In genomic region chr21:38771536-38771935, GRCh38 we compare ENCODE assay signal across 15 cellular contexts. TPM values are rescaled to one million over a fixed set of nuclear protein-coding genes. Genes with fewer than 3 reads are reported as not detected.
DNase-seq lines count a peak whose midpoint lies in the region; ATAC-seq, FAIRE-seq and TF ChIP-seq lines count a peak whose summit lies in the region.
"Had no signal": no experiment of that assay in that cellular context is flagged by ENCODE, and none has a peak within 500 bp of the region (broad histone marks: within the 10 kb centered on the region; RNA-seq: fewer than 3 reads in every experiment).

No MANE protein-coding gene starts in this region.

- TF ChIP-seq EP300 in A549 (IDR thresholded peaks at IDR 0.05) (no peak), K562 (IDR thresholded peaks at IDR 0.05; ENCODE audit: low read length) (no peak)

- H3K27ac Mint-ChIP-seq in HFFc6, result peak overlapping the region; percentile 71

- POLR2A ChIA-PET in A549 (lab: Yijun Ruan, JAX) (no interaction called here), K562 (lab: Yijun Ruan, JAX) (no interaction called here)

- H3K9ac ChIP-seq in K562 (ENCODE audit: insufficient read depth in 1 of 2, low read depth in 2 of 2, low read length in 2 of 2), result no peak overlapping the region
- H3K9ac ChIP-seq in mucosa of rectum (ENCODE audit: low read depth in 1 of 2, low read length in 2 of 2), result no peak overlapping the region

- H3K27me3 Mint-ChIP-seq in HFFc6 (ENCODE audit: insufficient read depth), result no peaks in the 10 kb centered on the region; the same call in 1 of the 2 replicates

- H3K79me2 ChIP-seq in K562 (ENCODE audit: control insufficient read depth, insufficient read depth, low read length), result no peaks in the 10 kb centered on the region

- H3K9me3 Mint-ChIP-seq in HFFc6, result no peaks in the 10 kb centered on the region

- H3K9me3 ChIP-seq in A549 (no peaks in the 10 kb centered on the region), K562 (replicated peaks; ENCODE audit: control insufficient read depth, insufficient read depth, low read depth, low read length) (0 out of 2 replicates have a peak, but pooled peaks cover 2% of the 10 kb centered on the region), mucosa of rectum (ENCODE audit: control insufficient read depth in 2 of 2, low read length in 2 of 2) (no peaks in the 10 kb centered on the region)

- H3K36me3 ChIP-seq in K562 (ENCODE audit: control insufficient read depth, insufficient read depth, low read length) (no peaks in the 10 kb centered on the region), mucosa of rectum (ENCODE audit: control insufficient read depth in 2 of 2, insufficient read depth in 2 of 2, low read length in 2 of 2) (no peaks in the 10 kb centered on the region)

- no peaks in the 10 kb centered on the region for H4K20me1 ChIP-seq in K562 (replicated peaks; ENCODE audit: control insufficient read depth, insufficient read depth, low read length)

- TF ChIP-seq POLR2A in A549 (IDR thresholded peaks at IDR 0.05; ENCODE audit: low read length) (no peak), K562 (conservative IDR thresholded peaks at IDR 0.05) (no peak)

- no peaks in the 10 kb centered on the region for H3K36me3 Mint-ChIP-seq in HFFc6 (ENCODE audit: low read depth)
- H3K36me3 Mint-ChIP-seq: CD14-positive monocyte had no signal

- DNase-seq in A549 (ENCODE audit: low read depth in 1 of 2, low spot score in 1 of 2) (peak in 1 of 2 experiments; percentile 39), HFFc6 (peak; percentile 35), K562 (ENCODE audit: extremely low read depth in 1 of 4, low spot score in 3 of 4) (no peak), ecto neural progenitor cell (ENCODE audit: low spot score) (no peak)
- DNase-seq: H7, Kasumi-1, NCI-H187 treated with DMSO at 0.1 percent for 48 hours, NCI-H446 treated with DMSO at 0.1 percent for 48 hours, NCI-H748 treated with DMSO at 0.1 percent for 48 hours, PC-3 had no signal

- CTCF ChIA-PET in A549 (lab: Yijun Ruan, JAX) (interaction anchor here (1.6 kb wide), 1 partner anchor 12 kb away, joined by 4 read pairs; no protein-coding TSS in a partner anchor), K562 (lab: Yijun Ruan, JAX; ENCODE audit: low intra/inter-chr PET ratio) (no interaction called here)

- TF ChIP-seq RAD21 in A549 (conservative IDR thresholded peaks at IDR 0.05 in 1 of 2, IDR thresholded peaks at IDR 0.05 in 1 of 2), result no peak
- no peak for TF ChIP-seq RAD21 in K562 (CRISPR knock-in tag; conservative IDR thresholded peaks at IDR 0.05 in 1 of 2, IDR thresholded peaks at IDR 0.05 in 1 of 2)

- H3K4me3 Mint-ChIP-seq in HFFc6, result no peak overlapping the region
- H3K4me3 Mint-ChIP-seq: CD14-positive monocyte had no signal

- H3K4me1 Mint-ChIP-seq in HFFc6 (ENCODE audit: low read depth), result peaks cover 79% of the 10 kb centered on the region

- intact Hi-C loops in K562 (cut with micrococcal nuclease), result no loop called here

- BruUV-seq in K562 (replicated peaks; lab: Mats Ljungman, UMichigan), result no TSS peak

- H3K9me1 ChIP-seq in K562 (ENCODE audit: control insufficient read depth, insufficient read depth, low read length), result no peaks in the 10 kb centered on the region

- FAIRE-seq in A549 (lab: Jason Lieb, UNC) (no peak), K562 (lab: Jason Lieb, UNC) (peak; percentile 19)
- FAIRE-seq: A204.1 had no signal

- in situ Hi-C loops in K562 (cut with MboI), result no loop called here

- H3K27me3 ChIP-seq in K562 (ENCODE audit: control insufficient read depth in 2 of 2, insufficient read depth in 2 of 2, low read length in 2 of 2) (peaks cover 45 to 51% of the 10 kb centered on the region in 2 experiments), mucosa of rectum (ENCODE audit: control insufficient read depth in 2 of 2, insufficient read depth in 2 of 2, low read length in 2 of 2) (no peaks in the 10 kb centered on the region)

- H3K4me1 ChIP-seq in A549, result peaks cover 46% of the 10 kb centered on the region
- H3K4me1 ChIP-seq in K562 (replicated peaks in 1 of 2; ENCODE audit: control insufficient read depth in 2 of 2, insufficient read depth in 2 of 2, low read length in 2 of 2), result no peaks in the 10 kb centered on the region
- peaks cover 3 to 15% of the 10 kb centered on the region in 2 donors for H3K4me1 ChIP-seq in mucosa of rectum (ENCODE audit: control insufficient read depth in 2 of 2, insufficient read depth in 2 of 2, low read length in 2 of 2)

- TF ChIP-seq CTCF in A549 (IDR thresholded peaks at IDR 0.05) (no peak), HFFc6 (IDR thresholded peaks at IDR 0.05) (no peak), K562 (IDR thresholded peaks at IDR 0.05 in 2 of 3, conservative IDR thresholded peaks at IDR 0.05 in 1 of 3; ENCODE audit: insufficient read depth in 2 of 3, low read depth in 1 of 3, low read length in 3 of 3) (no peak)

- no peak overlapping the region for H3K4me2 ChIP-seq in A549
- no peak overlapping the region for H3K4me2 ChIP-seq in K562 (ENCODE audit: insufficient read depth, low read length)

- ATAC-seq in A549 (no peak; a peak in 1 of 6 replicates), K562 (no peak), GM21723 (IDR thresholded peaks at IDR 0.05; ENCODE audit: unreplicated experiment) (no peak), GM18907 (IDR thresholded peaks at IDR 0.05; ENCODE audit: unreplicated experiment) (no peak)
- ATAC-seq: PC-3 had no signal

- H3K4me3 ChIP-seq in A549 (no peak overlapping the region), K562 (no peak overlapping the region), mucosa of rectum (ENCODE audit: low read length in 2 of 2) (no peak overlapping the region)

- H3K27ac ChIP-seq in A549 (peak overlapping the region; percentile 36 to 80; a peak in 5 of 6 replicates), K562 (ENCODE audit: extremely low read depth, low read depth, low read length) (no peak overlapping the region), mucosa of rectum (ENCODE audit: low read depth in 2 of 2, low read length in 2 of 2) (peak overlapping the region; percentile 52 to 60)

- no peak overlapping the region for H2AFZ ChIP-seq in K562 (ENCODE audit: low read depth, low read length)

TF ChIP-seq in A549, 52 proteins besides CTCF, POLR2A, EP300 and RAD21 (continues in another document):
- TF ChIP-seq NR3C1 (IDR thresholded peaks at IDR 0.05) (no peak), RNF2 (IDR thresholded peaks at IDR 0.05; ENCODE audit: borderline replicate concordance, low read depth) (no peak), JUN (IDR thresholded peaks at IDR 0.05) (no peak), SREBF2 (IDR thresholded peaks at IDR 0.05) (no peak), RFX5 (IDR thresholded peaks at IDR 0.05) (no peak), HOXB13 (CRISPR knock-in tag; IDR thresholded peaks at IDR 0.05; ENCODE audit: low read depth) (no peak)

TF ChIP-seq in K562, 482 proteins besides CTCF, POLR2A, EP300 and RAD21 (continues in another document):
- TF ChIP-seq BACH1 (tag; IDR thresholded peaks at IDR 0.05) (no peak), TFAM (CRISPR knock-in tag; conservative IDR thresholded peaks at IDR 0.05) (no peak), UBTF (IDR thresholded peaks at IDR 0.05; ENCODE audit: borderline replicate concordance in 1 of 2, low read depth in 2 of 2, low read length in 2 of 2) (no peak), HMG20A (CRISPR knock-in tag; conservative IDR thresholded peaks at IDR 0.05) (no peak), ZNF274 (IDR thresholded peaks at IDR 0.05; ENCODE audit: borderline replicate concordance, low read depth, low read length) (no peak)

RNA-seq across cellular contexts. Expression of gene ETS2, which starts 34.2 kb away (rescaled TPM):
- polyA plus RNA-seq in A549 (2011; rRNA removed), result 41.6 and 42.6 TPM in 2 replicates
- polyA plus RNA-seq in A549 (2012; cell fraction: cytosol; rRNA removed), result 35.1 and 45.9 TPM in 2 replicates
- polyA plus RNA-seq in A549 (2012; cell fraction: nucleus; rRNA removed), result 87.4 and 104 TPM in 2 replicates
- 45.5 to 48.0 TPM (median 46.1 TPM) in 3 replicates for polyA plus RNA-seq in A549 (2017; fragmentation: RNase III; extraction: RNeasy Plus Mini Kit Qiagen cat#74134 plus additional on column Dnase treatment)
- polyA minus RNA-seq in A549 (2011; rRNA and poly(A)+ RNA removed), result 38.4 and 46.6 TPM in 2 replicates
- total RNA-seq in HFFc6 (2021; fragmentation: NEBNext Ultra II Directional; extraction: Animal tissue kit (Norgen Biotek cat#: 25700)), result 10 to 100 TPM; 23.2 to 33.3 (median 29.0) TPM
- 11.0 and 16.7 TPM in 2 replicates for total RNA-seq in K562 (2011; cell fraction: chromatin; rRNA removed; ENCODE audit: low replicate concordance)
- total RNA-seq in K562 (2011; cell fraction: nucleolus; rRNA removed), result 10.9 and 16.3 TPM in 2 replicates
- 9.7 and 11.9 TPM in 2 replicates for total RNA-seq in K562 (2011; cell fraction: nucleoplasm; rRNA removed)
- total RNA-seq in K562 (2014; rRNA removed), result 12.2 and 13.1 TPM in 2 replicates
- 11.2 and 11.5 TPM in 2 replicates for total RNA-seq in K562 (2014; rRNA removed; fragmentation: Illumina TruSeq; extraction: Trizol)
- total RNA-seq in K562 (2015; rRNA removed; fragmentation: Illumina TruSeq; extraction: Trizol), result 14.0 and 15.4 TPM in 2 replicates
- total RNA-seq in K562 (2021), result 24.4 and 26.2 TPM in 2 replicates
- polyA plus RNA-seq in K562 (2011; rRNA removed), result 8.7 and 10.5 TPM in 2 replicates
- 5.4 and 6.5 TPM in 2 replicates for polyA plus RNA-seq in K562 (2011; cell fraction: cytosol; rRNA removed)
- polyA plus RNA-seq in K562 (2011; cell fraction: nucleus; rRNA removed), result 17.0 and 22.9 TPM in 2 replicates
- polyA plus RNA-seq in K562 (2012), result 12.5 and 19.4 TPM in 2 replicates
- 17.9 and 24.2 TPM in 2 replicates for polyA plus RNA-seq in K562 (2014; fragmentation: Illumina TruSeq; extraction: Trizol)
- polyA plus RNA-seq in K562 (2014; fragmentation: Nextera tagmentation; extraction: Ambion mirVana), result 1 to 10 TPM; 1.7 to 2.2 TPM
- polyA plus RNA-seq in K562 (2014; rRNA removed), result 12.8 and 13.7 TPM in 2 replicates
- 6.7 and 7.2 TPM in 2 replicates for polyA minus RNA-seq in K562 (2011; rRNA and poly(A)+ RNA removed)
- polyA minus RNA-seq in K562 (2011; cell fraction: cytosol; rRNA and poly(A)+ RNA removed), result 7.4 and 11.6 TPM in 2 replicates
- polyA minus RNA-seq in K562 (2011; cell fraction: nucleus; rRNA and poly(A)+ RNA removed), result 9.2 and 9.9 TPM in 2 replicates
